ENCODE assay signal across 8 cellular contexts in the genomic region with DNA sequence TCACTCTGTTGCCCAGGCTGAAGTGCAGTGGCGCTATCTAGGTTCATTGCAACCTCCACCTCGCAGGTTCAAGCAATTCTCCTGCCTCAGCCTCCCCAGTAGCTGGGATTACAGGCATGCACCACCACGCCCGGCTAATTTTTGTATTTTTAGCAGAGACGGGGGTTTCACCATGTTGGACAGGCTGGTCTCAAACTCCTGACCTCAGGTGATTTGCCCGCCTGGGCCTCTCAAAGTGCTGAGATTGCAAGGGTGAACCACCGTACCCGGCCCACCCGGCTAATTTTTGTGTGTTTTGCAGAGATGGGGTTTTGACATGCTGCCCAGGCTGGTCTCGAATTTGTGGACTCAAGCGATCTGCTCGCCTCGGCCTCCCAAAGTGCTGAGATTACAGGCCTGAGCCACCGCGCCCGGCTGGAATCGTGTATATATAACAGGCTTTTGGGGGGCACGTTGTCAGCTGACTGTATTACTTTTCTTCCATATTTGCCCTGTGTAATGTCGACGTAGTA. TPM values are rescaled to one million over a fixed set of nuclear protein-coding genes. Genes with fewer than 3 reads are reported as not detected.
A peak's percentile ranks its signal among the peaks of the same experiment; 100 is the strongest.
DNase-seq lines count a peak whose midpoint lies in the region; ATAC-seq, FAIRE-seq and TF ChIP-seq lines count a peak whose summit lies in the region.
"Not testable (repeated sequence)": the region's sequence is repeated elsewhere in the genome, so short reads cannot be mapped to it uniquely, and the experiment has no call there.

No MANE protein-coding gene starts in this region.

- 94% methylated on average over 5 of the region's 20 CpGs; no CpG with 5 or more reads in 1 of the 2 experiments for WGBS in IMR-90 (ENCODE audit: extremely low coverage in 2 of 2, insufficient read length in 1 of 2), 2 experiments
- 91% methylated on average over 11 of the region's 20 CpGs for WGBS in right lobe of liver (ENCODE audit: insufficient coverage, low coverage, low lambda C conversion rate, missing lambda C conversion rate)

- H2AFZ ChIP-seq in IMR-90 (replicated peaks; ENCODE audit: low read length, poor library complexity) (peak overlapping the region; percentile 90), endothelial cell of umbilical vein (ENCODE audit: low read depth, low read length) (peak overlapping the region; percentile 93), osteoblast (ENCODE audit: low read length) (peak overlapping the region; percentile 96)

- peaks cover 42% of the 10 kb centered on the region for H3K79me2 ChIP-seq in endothelial cell of umbilical vein (ENCODE audit: control insufficient read depth, insufficient read depth, low read length)
- H3K79me2 ChIP-seq in osteoblast (ENCODE audit: insufficient read depth, low read length), result peaks cover 43% of the 10 kb centered on the region

- in situ Hi-C loops in IMR-90 (cut with MboI; ENCODE audit: low sequenced_read_pairs), result loop anchor here (25.0 kb wide), 1 partner anchor 1580 kb away; no protein-coding TSS in a partner anchor

- not testable (repeated sequence) for H3K36me3 ChIP-seq in CD4-positive, CD25-positive, alpha-beta regulatory T cell (ENCODE audit: control insufficient read depth, insufficient read depth, low read length); IMR-90 (ENCODE audit: control insufficient read depth, insufficient read depth, low read length); adipocyte (ENCODE audit: control insufficient read depth, insufficient read depth, low read length, severe bottlenecking); endothelial cell of umbilical vein (ENCODE audit: control insufficient read depth in 2 of 2, extremely low read depth in 1 of 2, insufficient read depth in 2 of 2, low read length in 2 of 2); right lobe of liver; osteoblast (ENCODE audit: insufficient read depth, low read length); subcutaneous abdominal adipose tissue (ENCODE audit: control insufficient read depth in 5 of 5, insufficient read depth in 5 of 5, low read length in 5 of 5)

- H4K20me1 ChIP-seq in IMR-90 (ENCODE audit: insufficient read depth, low read length) (peaks cover 42% of the 10 kb centered on the region), endothelial cell of umbilical vein (replicated peaks; ENCODE audit: control insufficient read depth, extremely low read depth, insufficient read depth, low read length) (peaks cover 16% of the 10 kb centered on the region), osteoblast (ENCODE audit: insufficient read depth, low read length) (peaks cover 37% of the 10 kb centered on the region)

- not testable (repeated sequence) for BruUV-seq in IMR-90 (replicated peaks; lab: Mats Ljungman, UMichigan); endothelial cell of umbilical vein (replicated peaks; lab: Mats Ljungman, UMichigan)

- H3K18ac ChIP-seq in IMR-90 (ENCODE audit: low read depth, low read length), result not testable (repeated sequence)

- TF ChIP-seq RAD21 in IMR-90 (IDR thresholded peaks at IDR 0.05; ENCODE audit: low read length), result not testable (repeated sequence)

- not testable (repeated sequence) for H3K9ac ChIP-seq in IMR-90 (ENCODE audit: low read depth, low read length)
- H3K9ac ChIP-seq in adipocyte (ENCODE audit: low read length) (peak overlapping the region; percentile 99), endothelial cell of umbilical vein (replicated peaks; ENCODE audit: extremely low read depth, insufficient read depth, low read length) (peak overlapping the region; percentile 100), subcutaneous abdominal adipose tissue (ENCODE audit: low read length in 5 of 5) (peak overlapping the region in 3 of 5 donors; percentile 98 to 99 (median 98))

- peak overlapping the region; percentile 87 to 99 (median 98) for H3K4me3 Mint-ChIP-seq in CD4-positive, CD25-positive, alpha-beta regulatory T cell
- H3K4me3 Mint-ChIP-seq in T-helper 2 cell treated with Interferon-gamma antibody and Interleukin-4, amounts not matched to agents 5 μg/mL and 100 μg/mL, for 36 hours, result peak overlapping the region; percentile 100

- H3K9me3 Mint-ChIP-seq in CD4-positive, CD25-positive, alpha-beta regulatory T cell; T-helper 2 cell treated with Interferon-gamma antibody and Interleukin-4, amounts not matched to agents 5 μg/mL and 100 μg/mL, for 36 hours: not testable (repeated sequence)

- intact Hi-C loops in IMR-90 (cut with micrococcal nuclease); right lobe of liver (cut with DNase I): not testable (repeated sequence)
- intact Hi-C loops in endothelial cell of umbilical vein (cut with micrococcal nuclease), result loop anchor here (1.0 to 5.0 kb wide), 2 partner anchors 100 to 259 kb away; no protein-coding TSS in a partner anchor

- CTCF ChIA-PET in IMR-90 (lab: Yijun Ruan, JAX) (interaction anchor here (1.0 kb wide), 1 partner anchor 70 kb away, joined by 3 read pairs; no protein-coding TSS in a partner anchor), endothelial cell of umbilical vein (lab: Charles Lee) (interaction anchor here (1.0 to 1.4 kb wide), 2 partner anchors 14 to 259 kb away, joined by 3 to 6 read pairs; no protein-coding TSS in a partner anchor)

- H4K8ac ChIP-seq in IMR-90 (ENCODE audit: low read depth in 2 of 2, low read length in 2 of 2), result peak overlapping the region; percentile 80 to 98; a peak in 2 of 4 replicates

- H3K27me3 Mint-ChIP-seq in CD4-positive, CD25-positive, alpha-beta regulatory T cell; T-helper 2 cell treated with Interferon-gamma antibody and Interleukin-4, amounts not matched to agents 5 μg/mL and 100 μg/mL, for 36 hours (ENCODE audit: low read depth): not testable (repeated sequence)

- not testable (repeated sequence) for H2BK120ac ChIP-seq in IMR-90 (ENCODE audit: low read depth, low read length)

- H4K5ac ChIP-seq in IMR-90 (ENCODE audit: low read depth, low read length), result peak overlapping the region; percentile 94

- peak overlapping the region; percentile 93; the same call in 1 of the 2 replicates for H3K4ac ChIP-seq in IMR-90 (ENCODE audit: low read depth, low read length)

- not testable (repeated sequence) for DNase-seq in CD4-positive, CD25-positive, alpha-beta regulatory T cell; IMR-90; T-helper 2 cell treated with Interferon-gamma antibody and Interleukin-4, amounts not matched to agents 5 μg/mL and 100 μg/mL, for 36 hours (ENCODE audit: low spot score); adipocyte (ENCODE audit: low read depth); endothelial cell of umbilical vein (ENCODE audit: low read depth, low spot score); osteoblast (ENCODE audit: insufficient read length, low spot score, missing footprints)
- peak in 1 of 3 donors; percentile 55 for DNase-seq in right lobe of liver

- H3K27me3 ChIP-seq in CD4-positive, CD25-positive, alpha-beta regulatory T cell (ENCODE audit: control insufficient read depth, insufficient read depth, low read length); IMR-90 (ENCODE audit: control insufficient read depth, insufficient read depth, low read length); adipocyte (replicated peaks; ENCODE audit: control insufficient read depth, insufficient read depth, low read length); endothelial cell of umbilical vein (ENCODE audit: control insufficient read depth in 2 of 2, insufficient read depth in 2 of 2, low read length in 2 of 2); right lobe of liver; osteoblast (ENCODE audit: insufficient read depth, low read length); subcutaneous abdominal adipose tissue (ENCODE audit: control insufficient read depth in 5 of 5, insufficient read depth in 4 of 5, low read length in 5 of 5): not testable (repeated sequence)

- H2BK15ac ChIP-seq in IMR-90 (ENCODE audit: low read depth, low read length), result not testable (repeated sequence)

- H3K36me3 Mint-ChIP-seq in CD4-positive, CD25-positive, alpha-beta regulatory T cell, result peaks cover 11% of the 10 kb centered on the region
- H3K36me3 Mint-ChIP-seq in T-helper 2 cell treated with Interferon-gamma antibody and Interleukin-4, amounts not matched to agents 5 μg/mL and 100 μg/mL, for 36 hours (ENCODE audit: low read depth), result peaks cover 23% of the 10 kb centered on the region

- not testable (repeated sequence) for H3K4me2 ChIP-seq in IMR-90 (ENCODE audit: low read depth, low read length); endothelial cell of umbilical vein (ENCODE audit: insufficient read depth, low read length)
- peak overlapping the region; percentile 96 for H3K4me2 ChIP-seq in osteoblast (ENCODE audit: insufficient read depth, low read length)

- H3K56ac ChIP-seq in IMR-90 (ENCODE audit: extremely low read depth, insufficient read depth, low read length), result not testable (repeated sequence)

- not testable (repeated sequence) for H3K4me3 ChIP-seq in CD4-positive, CD25-positive, alpha-beta regulatory T cell (ENCODE audit: low read depth, low read length); IMR-90 (ENCODE audit: insufficient read depth, low read depth, low read length); endothelial cell of umbilical vein (replicated peaks in 1 of 3; ENCODE audit: insufficient read depth in 1 of 3, low read depth in 1 of 3, low read length in 3 of 3)
- H3K4me3 ChIP-seq in adipocyte (ENCODE audit: low read length) (peak overlapping the region; percentile 95), right lobe of liver (peak overlapping the region; percentile 86 to 93 (median 86)), osteoblast (ENCODE audit: insufficient read depth, low read length) (peak overlapping the region; percentile 92), subcutaneous abdominal adipose tissue (ENCODE audit: low read depth in 1 of 5, low read length in 5 of 5) (peak overlapping the region in 2 of 5 donors; percentile 98)

- peak overlapping the region; percentile 96 for H3K27ac ChIP-seq in CD4-positive, CD25-positive, alpha-beta regulatory T cell (ENCODE audit: insufficient read depth, low read length, poor library complexity, severe bottlenecking)
- not testable (repeated sequence) for H3K27ac ChIP-seq in IMR-90 (ENCODE audit: insufficient read depth, low read length); endothelial cell of umbilical vein (ENCODE audit: insufficient read depth, low read depth, low read length); osteoblast (ENCODE audit: low read depth, low read length)
- H3K27ac ChIP-seq in right lobe of liver, result peak overlapping the region; percentile 99 to 100 (median 100)
- H3K27ac ChIP-seq in subcutaneous abdominal adipose tissue (ENCODE audit: low read depth, low read length), result peak overlapping the region; percentile 97

- H3K9me3 ChIP-seq in CD4-positive, CD25-positive, alpha-beta regulatory T cell (ENCODE audit: control insufficient read depth in 2 of 2, low read length in 2 of 2); IMR-90 (ENCODE audit: control insufficient read depth, insufficient read depth, low read length); adipocyte (ENCODE audit: control insufficient read depth, low read length); endothelial cell of umbilical vein (replicated peaks; ENCODE audit: control insufficient read depth, insufficient read depth, low read length); right lobe of liver; osteoblast (ENCODE audit: low read depth, low read length); subcutaneous abdominal adipose tissue (ENCODE audit: control insufficient read depth in 5 of 5, low read length in 5 of 5): not testable (repeated sequence)

- peaks cover 23 to 43% (median 34%) of the 10 kb centered on the region in 4 donors for H3K4me1 Mint-ChIP-seq in CD4-positive, CD25-positive, alpha-beta regulatory T cell
- H3K4me1 Mint-ChIP-seq in T-helper 2 cell treated with Interferon-gamma antibody and Interleukin-4, amounts not matched to agents 5 μg/mL and 100 μg/mL, for 36 hours (ENCODE audit: low read depth), result peaks cover 26% of the 10 kb centered on the region

- peak overlapping the region; percentile 95 to 100 (median 99) for H3K27ac Mint-ChIP-seq in CD4-positive, CD25-positive, alpha-beta regulatory T cell
- peak overlapping the region; percentile 100 for H3K27ac Mint-ChIP-seq in T-helper 2 cell treated with Interferon-gamma antibody and Interleukin-4, amounts not matched to agents 5 μg/mL and 100 μg/mL, for 36 hours

- peaks cover 31% of the 10 kb centered on the region for H3K4me1 ChIP-seq in CD4-positive, CD25-positive, alpha-beta regulatory T cell (ENCODE audit: control insufficient read depth, insufficient read depth, low read length, poor library complexity, severe bottlenecking)
- H3K4me1 ChIP-seq in IMR-90 (ENCODE audit: control insufficient read depth, insufficient read depth, low read length), result not testable (repeated sequence)
- H3K4me1 ChIP-seq in adipocyte (ENCODE audit: control insufficient read depth, insufficient read depth, low read length), result peaks cover 22% of the 10 kb centered on the region
- peaks cover 26% of the 10 kb centered on the region for H3K4me1 ChIP-seq in endothelial cell of umbilical vein (ENCODE audit: control insufficient read depth, extremely low read depth, insufficient read depth, low read length)
- H3K4me1 ChIP-seq in right lobe of liver, result peaks cover 0 to 18% (median 8%) of the 10 kb centered on the region in 4 donors
- peaks cover 19% of the 10 kb centered on the region for H3K4me1 ChIP-seq in osteoblast (ENCODE audit: insufficient read depth, low read length)
- H3K4me1 ChIP-seq in subcutaneous abdominal adipose tissue (ENCODE audit: control insufficient read depth in 5 of 5, insufficient read depth in 5 of 5, low read length in 5 of 5), result peaks cover 0 to 33% (median 21%) of the 10 kb centered on the region in 5 donors

- not testable (repeated sequence) for TF ChIP-seq POLR2A in IMR-90 (IDR thresholded peaks at IDR 0.05; ENCODE audit: low read depth, low read length); endothelial cell of umbilical vein (IDR thresholded peaks at IDR 0.05; ENCODE audit: low read depth, low read length); right lobe of liver (IDR thresholded peaks at IDR 0.05)

- H3K14ac ChIP-seq in IMR-90 (replicated peaks; ENCODE audit: low read depth, low read length), result not testable (repeated sequence)

- dilution Hi-C loops in IMR-90 (cut with HindIII; ENCODE audit: low sequenced_read_pairs, unreplicated experiment); endothelial cell of umbilical vein (cut with MboI; ENCODE audit: extremely low pct_ligation_motif_present, low sequenced_read_pairs): not testable (repeated sequence)

- TF ChIP-seq CTCF in IMR-90 (conservative IDR thresholded peaks at IDR 0.05; ENCODE audit: low read depth, low read length); endothelial cell of umbilical vein (IDR thresholded peaks at IDR 0.05; ENCODE audit: extremely low read depth in 1 of 2, insufficient read depth in 1 of 2, low read depth in 1 of 2, low read length in 2 of 2); right lobe of liver (IDR thresholded peaks at IDR 0.05); osteoblast (IDR thresholded peaks at IDR 0.05; ENCODE audit: extremely low read depth, low read depth, low read length): not testable (repeated sequence)

- not testable (repeated sequence) for ATAC-seq in CD4-positive, CD25-positive, alpha-beta regulatory T cell (ENCODE audit: low read depth in 2 of 2); IMR-90 (ENCODE audit: low read depth); right lobe of liver

- not testable (repeated sequence) for H2BK5ac ChIP-seq in IMR-90 (ENCODE audit: low read depth, low read length, poor library complexity, severe bottlenecking)

- 0 out of 2 replicates have a peak overlapping the region, but pooled peaks have one; percentile 97 for H4K91ac ChIP-seq in IMR-90 (ENCODE audit: insufficient read depth, low read depth, low read length)

- H3K23ac ChIP-seq in IMR-90 (ENCODE audit: low read depth, low read length), result not testable (repeated sequence)

- H2AK9ac ChIP-seq in IMR-90 (replicated peaks; ENCODE audit: low read depth, low read length, poor library complexity), result not testable (repeated sequence)

- not testable (repeated sequence) for H2BK20ac ChIP-seq in IMR-90 (ENCODE audit: low read depth, low read length)

- H2AK5ac ChIP-seq in IMR-90 (ENCODE audit: low read depth, low read length), result not testable (repeated sequence)

- FAIRE-seq in endothelial cell of umbilical vein (lab: Jason Lieb, UNC), result not testable (repeated sequence)

- not testable (repeated sequence) for H3K9me1 ChIP-seq in IMR-90 (ENCODE audit: insufficient read depth, low read length); endothelial cell of umbilical vein (replicated peaks; ENCODE audit: control insufficient read depth, extremely low read depth, insufficient read depth, low read length)

- POLR2A ChIA-PET in IMR-90 (lab: Charles Lee; ENCODE audit: unreplicated experiment), result not testable (repeated sequence)
- POLR2A ChIA-PET in endothelial cell of umbilical vein (lab: Charles Lee), result interaction anchor here (0.6 kb wide), 1 partner anchor 682 kb away, joined by 5 read pairs; no protein-coding TSS in a partner anchor

- not testable (repeated sequence) for H3K79me1 ChIP-seq in IMR-90 (ENCODE audit: low read depth in 1 of 2, low read length in 2 of 2)

RNA-seq across cellular contexts. Expression of a gene that starts 0.8 kb away (rescaled TPM):
- 292 TPM for total RNA-seq in CD4-positive, CD25-positive, alpha-beta regulatory T cell
- 10 to 100 TPM; 32.6 to 71.6 (median 51.0) TPM for polyA plus RNA-seq in CD4-positive, CD25-positive, alpha-beta regulatory T cell
- total RNA-seq in IMR-90 (2012; rRNA removed) (36.4 and 44.3 TPM in 2 replicates), endothelial cell of umbilical vein (105 and 112 TPM in 2 replicates), right lobe of liver (10 to 100 TPM; 11.1 to 34.9 (median 24.7) TPM), osteoblast (23.6 and 25.7 TPM in 2 replicates)
- polyA plus RNA-seq in IMR-90 (2012; rRNA removed) (73.6 and 77.3 TPM in 2 replicates), endothelial cell of umbilical vein (55.1 and 85.7 TPM in 2 replicates)
- 16.7 and 17.4 TPM in 2 replicates for polyA plus RNA-seq in IMR-90 (2012; cell fraction: cytosol; rRNA removed)
- polyA plus RNA-seq in IMR-90 (2012; cell fraction: nucleus; rRNA removed; ENCODE audit: low replicate concordance), result 26.8 and 142 TPM in 2 replicates
- polyA plus RNA-seq in endothelial cell of umbilical vein (2011; cell fraction: cytosol; rRNA removed), result 60.1 and 64.1 TPM in 2 replicates
- 125 and 143 TPM in 2 replicates for polyA plus RNA-seq in endothelial cell of umbilical vein (2011; cell fraction: nucleus; rRNA removed)
- 60.5 and 71.5 TPM in 2 replicates for polyA plus RNA-seq in endothelial cell of umbilical vein (2012)
- polyA minus RNA-seq in endothelial cell of umbilical vein, result 76.4 and 89.5 TPM in 2 replicates
- 40.5 TPM for polyA minus RNA-seq in endothelial cell of umbilical vein (2011; cell fraction: cytosol; rRNA and poly(A)+ RNA removed)
- polyA minus RNA-seq in endothelial cell of umbilical vein (2011; cell fraction: nucleus; rRNA and poly(A)+ RNA removed), result 103 and 113 TPM in 2 replicates
